In genomic region chr4:164926301-164926700, GRCh38 we compare ENCODE assay signal across 1 cellular context.
TF ChIP-seq lines count a peak whose summit lies in the region.

No MANE protein-coding gene starts in this region.

TF ChIP-seq in SK-N-SH treated with all-trans-retinoic acid at 6 μM for 48 hours, 23 proteins besides CTCF, POLR2A, EP300 and RAD21 (continued from another document):
- TF ChIP-seq BACH2 (CRISPR knock-in tag; IDR thresholded peaks at IDR 0.05; ENCODE audit: borderline replicate concordance): no peak
- no peak for TF ChIP-seq SNAI2 (CRISPR knock-in tag; IDR thresholded peaks at IDR 0.05)
- TF ChIP-seq PATZ1 (CRISPR knock-in tag; IDR thresholded peaks at IDR 0.05; ENCODE audit: borderline replicate concordance): no peak
- TF ChIP-seq OSR1 (CRISPR knock-in tag; IDR thresholded peaks at IDR 0.05): no peak
- TF ChIP-seq ESRRG (CRISPR knock-in tag; IDR thresholded peaks at IDR 0.05): no peak
- TF ChIP-seq TSHZ2 (CRISPR knock-in tag; IDR thresholded peaks at IDR 0.05): no peak
- TF ChIP-seq ZFP3 (CRISPR knock-in tag; IDR thresholded peaks at IDR 0.05): no peak
